In the genomic region with DNA sequence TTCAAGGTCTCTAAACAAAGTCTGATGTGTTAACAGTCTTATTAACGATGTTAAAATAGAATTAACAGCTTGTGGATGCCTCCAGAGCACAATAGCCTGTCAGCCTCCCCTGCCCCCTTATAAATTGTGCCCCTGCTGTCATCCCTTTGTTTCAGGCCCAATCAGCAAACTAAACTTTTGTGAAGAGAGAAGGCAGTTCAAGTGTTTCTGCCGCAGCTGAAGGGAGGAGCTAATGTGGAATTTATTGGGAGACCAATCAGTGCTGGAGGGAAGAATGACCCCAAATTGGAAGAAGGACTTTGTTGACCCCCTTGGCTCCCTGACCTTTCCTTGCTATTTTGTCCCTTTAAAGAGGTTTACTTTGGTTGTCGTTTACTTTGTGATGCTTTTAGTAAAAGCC, we compare ENCODE assay signal across 15 cellular contexts. TPM values are rescaled to one million over a fixed set of nuclear protein-coding genes. Genes with fewer than 3 reads are reported as not detected.
A peak's percentile ranks its signal among the peaks of the same experiment; 100 is the strongest.
DNase-seq lines count a peak whose midpoint lies in the region; TF ChIP-seq lines count a peak whose summit lies in the region.
"Had no signal": no experiment of that assay in that cellular context is flagged by ENCODE, and none has a peak within 500 bp of the region (broad histone marks: within the 10 kb centered on the region; RNA-seq: fewer than 3 reads in every experiment).

No MANE protein-coding gene starts in this region.

- POLR2A ChIA-PET in A673 (lab: Charles Lee; ENCODE audit: low non-redundant PET), result no interaction called here
- POLR2A ChIA-PET in HEK293 (lab: Yijun Ruan, JAX), result interaction anchor here (0.6 kb wide), 1 partner anchor 98 kb away, joined by 3 read pairs; no protein-coding TSS in a partner anchor

- H3K36me3 ChIP-seq in A673 (ENCODE audit: insufficient read depth, low read length, poor library complexity, severe bottlenecking) (no peaks in the 10 kb centered on the region), HEK293 (ENCODE audit: control insufficient read depth in 2 of 2, insufficient read depth in 1 of 2, low read length in 2 of 2) (no peaks in the 10 kb centered on the region), iPS-18a (ENCODE audit: control insufficient read depth, low read depth, low read length) (no peaks in the 10 kb centered on the region), breast epithelium (no peaks in the 10 kb centered on the region)
- H3K36me3 ChIP-seq: prostate gland had no signal

- H3K4me3 ChIP-seq in A673 (ENCODE audit: low read depth, low read length, poor library complexity, severe bottlenecking), result no peak overlapping the region
- H3K4me3 ChIP-seq in HEK293 (ENCODE audit: low read depth, low read length), result no peak overlapping the region
- peak overlapping the region; percentile 36 for H3K4me3 ChIP-seq in iPS-18a (ENCODE audit: low read length)
- no peak overlapping the region for H3K4me3 ChIP-seq in breast epithelium
- H3K4me3 ChIP-seq in dorsolateral prefrontal cortex, result no peak overlapping the region
- H3K4me3 ChIP-seq: prostate gland had no signal

- H3K27ac ChIP-seq in A673 (ENCODE audit: low read depth, low read length, poor library complexity, severe bottlenecking) (no peak overlapping the region), HEK293 (ENCODE audit: extremely low read depth, low read depth, low read length) (no peak overlapping the region), iPS-18a (ENCODE audit: low read length) (peak overlapping the region; percentile 73), breast epithelium (no peak overlapping the region), dorsolateral prefrontal cortex (peak overlapping the region in 13 of 59 donors; percentile 4 to 98 (median 22))
- H3K27ac ChIP-seq: epithelial cell of prostate, foreskin keratinocyte, prostate gland, RWPE1 had no signal

- no peaks in the 10 kb centered on the region for H3K27me3 ChIP-seq in A673 (replicated peaks; ENCODE audit: insufficient read depth, low read depth, low read length, poor library complexity)
- no peaks in the 10 kb centered on the region for H3K27me3 ChIP-seq in iPS-18a (ENCODE audit: control insufficient read depth, insufficient read depth, low read length)
- peaks cover 0 to 5% of the 10 kb centered on the region in 2 donors for H3K27me3 ChIP-seq in breast epithelium
- H3K27me3 ChIP-seq in dorsolateral prefrontal cortex, result no peaks in the 10 kb centered on the region

- DNase-seq in A673 (ENCODE audit: low spot score), result peak; percentile 51
- DNase-seq in NCI-H774 (lab: John Stamatoyannopoulos, UW), result peak; percentile 15
- DNase-seq in NCI-H2227 (lab: John Stamatoyannopoulos, UW; ENCODE audit: unreplicated experiment), result no peak
- DNase-seq in NCI-H345 treated with DMSO at 0.1 percent for 48 hours (lab: John Stamatoyannopoulos, UW; ENCODE audit: unreplicated experiment), result no peak
- no peak for DNase-seq in breast epithelium (ENCODE audit: low spot score in 2 of 2)
- no peak for DNase-seq in dorsolateral prefrontal cortex
- DNase-seq: activated CD4-positive, alpha-beta T cell treated with anti-CD3 and anti-CD28 coated beads for 36 hours; foreskin keratinocyte; left colon; stimulated activated CD4-positive, alpha-beta T cell treated with anti-CD3 and anti-CD28 coated beads, Interleukin-4, amount 100 ng/mL, for 1 hour had no signal

- BruUV-seq in A673 (replicated peaks; lab: Mats Ljungman, UMichigan), result no TSS peak

- intact Hi-C loops in A673 (cut with micrococcal nuclease; ENCODE audit: unreplicated experiment) (no loop called here), breast epithelium (cut with DNase I; ENCODE audit: low total_unique reads) (no loop called here), dorsolateral prefrontal cortex (cut with DNase I) (loop anchor here in 1 of 2 donors (2.0 kb wide), 1 partner anchor 253 kb away; no protein-coding TSS in a partner anchor)

- H3K4me1 ChIP-seq in A673 (ENCODE audit: insufficient read depth, low read length, poor library complexity, severe bottlenecking) (peaks cover 60% of the 10 kb centered on the region), HEK293 (ENCODE audit: control insufficient read depth, insufficient read depth, low read length) (peaks cover 11% of the 10 kb centered on the region), iPS-18a (ENCODE audit: control insufficient read depth, low read depth, low read length) (peaks cover 72% of the 10 kb centered on the region), breast epithelium (no peaks in the 10 kb centered on the region)
- H3K4me1 ChIP-seq: foreskin keratinocyte, prostate gland had no signal

- CTCF ChIA-PET in A673 (lab: Charles Lee) (no interaction called here), HEK293 (lab: Yijun Ruan, JAX) (interaction anchor here (0.7 to 1.2 kb wide), 2 partner anchors 24 to 910 kb away, joined by 3 to 4 read pairs; no protein-coding TSS in a partner anchor)

- TF ChIP-seq CTCF in A673 (conservative IDR thresholded peaks at IDR 0.05; ENCODE audit: low read depth, low read length) (no peak), HEK293 (tag by site-specific recombination; IDR thresholded peaks at IDR 0.05) (no peak), breast epithelium (IDR thresholded peaks at IDR 0.05) (no peak), dorsolateral prefrontal cortex (IDR thresholded peaks at IDR 0.05 in 54 of 56, conservative IDR thresholded peaks at IDR 0.05 in 2 of 56; ENCODE audit: low read depth in 1 of 56, partially characterized antibody in 56 of 56) (no peak)

- no peak for TF ChIP-seq POLR2A in breast epithelium (IDR thresholded peaks at IDR 0.05)

- H3K9me3 ChIP-seq in A673 (ENCODE audit: low read depth, low read length, poor library complexity, severe bottlenecking) (no peaks in the 10 kb centered on the region), HEK293 (ENCODE audit: control insufficient read depth, insufficient read depth, low read depth, low read length) (no peaks in the 10 kb centered on the region), iPS-18a (ENCODE audit: control insufficient read depth, low read depth, low read length) (no peaks in the 10 kb centered on the region), breast epithelium (no peaks in the 10 kb centered on the region)
- H3K9me3 ChIP-seq: prostate gland had no signal

- peak overlapping the region; percentile 15 for H3K9ac ChIP-seq in iPS-18a (ENCODE audit: low read length)

TF ChIP-seq in HEK293, 187 proteins besides CTCF, POLR2A, EP300 and RAD21:
- peak; percentile 44; the same call in 1 of the 2 replicates for TF ChIP-seq IKZF3 (tag by site-specific recombination; IDR thresholded peaks at IDR 0.05)
- peak; percentile 32; the same call in 1 of the 2 replicates for TF ChIP-seq SP2 (tag by site-specific recombination; IDR thresholded peaks at IDR 0.05)
- TF ChIP-seq ZNF561 (tag by site-specific recombination; IDR thresholded peaks at IDR 0.05; ENCODE audit: borderline replicate concordance), result 0 out of 2 replicates have a peak, but pooled peaks have one; percentile 30
- TF ChIP-seq ZNF664 (tag by site-specific recombination; IDR thresholded peaks at IDR 0.05), result no peak
- TF ChIP-seq RBAK (tag by site-specific recombination; IDR thresholded peaks at IDR 0.05), result no peak

RNA-seq across cellular contexts. Expression of a gene that starts 55.3 kb away (rescaled TPM):
- 5.0 and 7.1 TPM in 2 replicates for total RNA-seq in A673 (2021)
- 1 to 10 TPM; 5.1 to 8.2 (median 5.1) TPM for total RNA-seq in breast epithelium
- 10 to 100 TPM in 72 of 120 experiments, 1 to 10 TPM in 48; 5.6 to 17.7 (median 10.8) TPM for total RNA-seq in dorsolateral prefrontal cortex

Comparison
In these comparisons a context has a peak if more than half of its experiments do, and no peak if none do; other contexts are left out.
1. DNase-seq: peak in A673 (single experiment) and NCI-H774 (single experiment); none in NCI-H2227 (single experiment), NCI-H345 treated with DMSO at 0.1 percent for 48 hours (single experiment), breast epithelium (0 of 2) and dorsolateral prefrontal cortex (0 of 10).